ENCODE assay signal across 28 cellular contexts in genomic region chr2:61504949-61505348, GRCh38.
"Had no signal": no experiment of that assay in that cellular context is flagged by ENCODE, and none has a peak within 500 bp of the region (broad histone marks: within the 10 kb centered on the region; RNA-seq: fewer than 3 reads in every experiment).

No MANE protein-coding gene starts in this region.

- H3K36me3 ChIP-seq: ovary, uterus had no signal

- ATAC-seq: natural killer cell; psoas muscle; right cardiac atrium; sciatic nerve; stimulated activated memory B cell treated with anti-CD40 and anti-IgM and Interleukin-4, amounts not matched to agents 10 μg/mL and 1 μg/mL and 100 μg/mL, for 72 hours; stimulated activated naive CD8-positive, alpha-beta T cell treated with anti-CD3 and anti-CD28 coated beads, Interleukin-15, amount 100 ng/mL, for 72 hours; stimulated activated naive CD8-positive, alpha-beta T cell treated with anti-CD3 and anti-CD28 coated beads, Interleukin-15, Interleukin-2, amounts not matched to agents 100 U/mL and 50 U/mL, for 24 hours; upper lobe of right lung had no signal

- H3K4me3 ChIP-seq: neural progenitor cell, ovary, psoas muscle, skin epidermis, smooth muscle cell, spleen, suprapubic skin, testis, tibial artery, transverse colon, upper lobe of right lung, uterus had no signal

- H3K27me3 ChIP-seq: neural progenitor cell, ovary, spleen, suprapubic skin, testis, tibial artery, transverse colon, upper lobe of right lung, uterus had no signal

- H2AFZ ChIP-seq: neural progenitor cell, parathyroid adenoma had no signal

- H3K9ac ChIP-seq: neural progenitor cell, parathyroid adenoma had no signal

- DNase-seq: natural killer cell; occipital lobe; ovary; posterior cingulate gyrus; psoas muscle; right cardiac atrium; spleen; stimulated activated CD4-positive, alpha-beta T cell treated with anti-CD3 and anti-CD28 coated beads, Interleukin-12 subunit alpha, Interleukin-12 subunit beta, amount 100 ng/mL, for 4 hours; stimulated activated CD4-positive, alpha-beta T cell treated with anti-CD3 and anti-CD28 coated beads, Interleukin-1b, Interleukin-23, amount 100 ng/mL, for 48 hours; stimulated activated CD4-positive, alpha-beta T cell treated with anti-CD3 and anti-CD28 coated beads, Interleukin-4, amount 100 ng/mL, for 1 hour; stimulated activated CD4-positive, alpha-beta T cell treated with anti-CD3 and anti-CD28 coated beads, Interleukin-4, amount 100 ng/mL, for 4 hours; stimulated activated CD8-positive, alpha-beta memory T cell treated with anti-CD3 and anti-CD28 coated beads, Interleukin-4, amount 100 ng/mL, for 48 hours; stimulated activated naive CD4-positive, alpha-beta T cell; stimulated activated naive CD8-positive, alpha-beta T cell treated with anti-CD3 and anti-CD28 coated beads, Interleukin-15, amount 100 ng/mL, for 72 hours; stimulated activated naive CD8-positive, alpha-beta T cell treated with anti-CD3 and anti-CD28 coated beads, Interleukin-15, Interleukin-2, amounts not matched to agents 100 U/mL and 50 U/mL, for 24 hours; substantia nigra; testis; tibial artery; transverse colon; upper lobe of right lung; uterus had no signal

- H3K9me3 ChIP-seq: ovary, psoas muscle, spleen, suprapubic skin, testis, tibial artery, transverse colon, upper lobe of right lung, uterus had no signal

- H3K4me2 ChIP-seq: neural progenitor cell, smooth muscle cell had no signal

- H3K4me1 ChIP-seq: neural progenitor cell, parathyroid adenoma, psoas muscle, suprapubic skin, testis, transverse colon, upper lobe of right lung, uterus had no signal

- H3K27ac ChIP-seq: ovary, parathyroid adenoma, psoas muscle, skin epidermis, spleen, suprapubic skin, testis, tibial artery, transverse colon, upper lobe of right lung, uterus had no signal
